14 cellular contexts compared by ENCODE assay signal in the genomic region with DNA sequence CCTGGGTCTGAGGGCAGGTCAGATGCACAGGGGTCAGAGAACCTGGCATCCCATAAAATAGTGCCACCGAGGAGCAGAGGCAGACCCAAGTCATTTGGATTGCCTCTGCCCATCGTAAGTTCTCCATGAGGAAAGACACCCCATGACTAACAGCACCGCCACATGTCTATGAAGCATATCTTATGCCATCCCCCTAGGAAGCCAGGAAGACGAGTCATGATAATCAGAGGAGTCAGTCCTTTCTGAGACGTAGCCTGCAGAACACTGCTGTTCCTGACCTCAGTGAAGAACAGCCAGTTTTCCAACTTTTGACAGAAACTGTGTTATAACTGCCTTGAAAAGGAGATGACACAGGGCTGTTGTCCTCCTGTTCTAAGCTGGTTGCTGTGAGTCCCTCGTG. TPM values are rescaled to one million over a fixed set of nuclear protein-coding genes. Genes with fewer than 3 reads are reported as not detected.
DNase-seq lines count a peak whose midpoint lies in the region; ATAC-seq and TF ChIP-seq lines count a peak whose summit lies in the region.
"Had no signal": no experiment of that assay in that cellular context is flagged by ENCODE, and none has a peak within 500 bp of the region (broad histone marks: within the 10 kb centered on the region; RNA-seq: fewer than 3 reads in every experiment).

No MANE protein-coding gene starts in this region.

- intact Hi-C loops in Caco-2 (cut with micrococcal nuclease; ENCODE audit: unreplicated experiment) = no loop called here

- ATAC-seq in esophagus mucosa = peak; percentile 24
- ATAC-seq: gastrocnemius medialis; natural killer cell; stimulated activated naive CD8-positive, alpha-beta T cell treated with anti-CD3 and anti-CD28 coated beads, Interleukin-15, Interleukin-2, amounts not matched to agents 100 U/mL and 50 U/mL, for 24 hours had no signal

- H3K27ac Mint-ChIP-seq in Caco-2 (ENCODE audit: unreplicated experiment) = no peak overlapping the region
- H3K27ac Mint-ChIP-seq: natural killer cell had no signal

- peaks cover 5% of the 10 kb centered on the region for H3K36me3 Mint-ChIP-seq in Caco-2 (ENCODE audit: insufficient read depth, unreplicated experiment)
- H3K36me3 Mint-ChIP-seq: natural killer cell had no signal

- DNase-seq in GM04504 (ENCODE audit: low read depth) = peak; percentile 42
- peak; percentile 83 for DNase-seq in RKO (ENCODE audit: low spot score)
- peak; percentile 84 for DNase-seq in renal cortical epithelial cell (ENCODE audit: low read depth)
- no peak for DNase-seq in activated naive CD4-positive, alpha-beta T cell treated with Interleukin-2 at 50 U/mL for 16 hours
- DNase-seq in occipital lobe (lab: John Stamatoyannopoulos, UW) = no peak
- DNase-seq in Caco-2 = no peak
- DNase-seq: activated naive CD4-positive, alpha-beta T cell; gastrocnemius medialis; natural killer cell; NCI-H1694; NCI-H748 treated with DMSO at 0.1 percent for 48 hours; SHP77 treated with DMSO at 0.1 percent for 48 hours; stimulated activated naive CD8-positive, alpha-beta T cell treated with anti-CD3 and anti-CD28 coated beads, Interleukin-15, Interleukin-2, amounts not matched to agents 100 U/mL and 50 U/mL, for 24 hours had no signal

- CTCF ChIA-PET in Caco-2 (lab: Charles Lee) = no interaction called here

- no peak overlapping the region for H3K4me3 ChIP-seq in Caco-2 (ENCODE audit: low read depth, low read length)
- H3K4me3 ChIP-seq: gastrocnemius medialis had no signal

- H3K27me3 Mint-ChIP-seq in Caco-2 (ENCODE audit: insufficient read depth, unreplicated experiment) = no peaks in the 10 kb centered on the region

- POLR2A ChIA-PET in Caco-2 (lab: Charles Lee) = no interaction called here

- no peak overlapping the region for H3K4me3 Mint-ChIP-seq in Caco-2 (ENCODE audit: unreplicated experiment)
- H3K4me3 Mint-ChIP-seq: natural killer cell had no signal

- H3K27me3 ChIP-seq in Caco-2 (replicated peaks; ENCODE audit: control insufficient read depth, insufficient read depth, low read length) = no peaks in the 10 kb centered on the region
- H3K27me3 ChIP-seq: gastrocnemius medialis had no signal

- H3K36me3 ChIP-seq in Caco-2 (ENCODE audit: control insufficient read depth, insufficient read depth, low read length) = peaks cover 1% of the 10 kb centered on the region; the same call in 1 of the 2 replicates
- H3K36me3 ChIP-seq: gastrocnemius medialis had no signal

- H3K9me3 Mint-ChIP-seq in Caco-2 (ENCODE audit: unreplicated experiment) = no peaks in the 10 kb centered on the region
- H3K9me3 Mint-ChIP-seq: natural killer cell had no signal

- no peak for TF ChIP-seq CTCF in Caco-2 (IDR thresholded peaks at IDR 0.05; ENCODE audit: insufficient read depth in 1 of 2, low read depth in 1 of 2, low read length in 1 of 2, severe bottlenecking in 1 of 2, unreplicated experiment in 1 of 2)

- BruUV-seq in Caco-2 (replicated peaks; lab: Mats Ljungman, UMichigan) = no TSS peak

- H3K4me1 Mint-ChIP-seq in Caco-2 (ENCODE audit: low read depth, unreplicated experiment) = no peaks in the 10 kb centered on the region
- H3K4me1 Mint-ChIP-seq: natural killer cell had no signal

- no peaks in the 10 kb centered on the region for H3K4me1 ChIP-seq in Caco-2
- H3K4me1 ChIP-seq: gastrocnemius medialis had no signal

- H3K9me3 ChIP-seq in Caco-2 = no peaks in the 10 kb centered on the region
- H3K9me3 ChIP-seq: gastrocnemius medialis had no signal

RNA-seq across cellular contexts. Expression of gene INSYN2A, which starts 51.2 kb away (rescaled TPM):
- total RNA-seq in esophagus mucosa (not detected), renal cortical epithelial cell (under 0.01 and 0.10 TPM in 2 replicates), occipital lobe (7.8 TPM), Caco-2 (2022) (not detected in 2 replicates)
- total RNA-seq: gastrocnemius medialis, natural killer cell had no signal

Comparison
In these comparisons a context has a peak if more than half of its experiments do, and no peak if none do; other contexts are left out.
1. DNase-seq: peak in GM04504 (single experiment), RKO (single experiment) and renal cortical epithelial cell (single experiment); none in activated naive CD4-positive, alpha-beta T cell treated with Interleukin-2 at 50 U/mL for 16 hours (single experiment), occipital lobe (single experiment) and Caco-2 (0 of 2).